Comparison of ENCODE assay signal across 19 cellular contexts in the genomic region with DNA sequence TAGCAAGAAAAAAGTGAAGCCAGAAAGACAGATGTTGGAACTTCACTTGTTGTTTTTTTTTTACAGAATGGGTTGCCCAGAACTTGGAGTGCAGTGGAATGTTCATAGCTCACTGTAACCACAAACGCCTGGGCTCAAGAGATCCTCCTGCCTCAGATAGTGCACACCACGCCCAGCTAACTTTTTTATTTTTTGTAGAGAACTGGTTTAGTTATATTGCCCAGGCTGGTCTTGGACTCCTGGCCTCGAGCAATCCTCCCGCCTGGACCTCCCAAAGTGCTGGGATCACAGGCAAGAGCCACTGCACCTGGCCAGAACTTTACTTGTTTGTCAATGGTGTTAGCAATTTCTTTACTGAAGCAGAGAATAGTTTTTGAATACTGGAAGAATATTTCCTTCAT. TPM values are rescaled to one million over a fixed set of nuclear protein-coding genes. Genes with fewer than 3 reads are reported as not detected.
DNase-seq lines count a peak whose midpoint lies in the region; ATAC-seq and TF ChIP-seq lines count a peak whose summit lies in the region.
"Had no signal": no experiment of that assay in that cellular context is flagged by ENCODE, and none has a peak within 500 bp of the region (broad histone marks: within the 10 kb centered on the region; RNA-seq: fewer than 3 reads in every experiment).

No MANE protein-coding gene starts in this region.

- no peak for ATAC-seq in HG02571 (IDR thresholded peaks at IDR 0.05; ENCODE audit: unreplicated experiment)
- ATAC-seq: activated CD8-positive, alpha-beta T cell treated with anti-CD3 and anti-CD28 coated beads, Interleukin-2, amount 10 ng/mL, durations not matched to agents 7 days and 5 days; activated T-helper 17 cell treated with anti-CD3 and anti-CD28 coated beads, Interleukin-2, amount 50 U/mL, for 72 hours; left ventricle myocardium superior; PC-3 had no signal

- no peak overlapping the region for H3K4me3 ChIP-seq in sigmoid colon
- H3K4me3 ChIP-seq: BLaER1 treated with 17β-estradiol and CSF1 and Interleukin-3, amounts not matched to agents 10 nM and 100 nM had no signal

- no peaks in the 10 kb centered on the region for H3K36me3 ChIP-seq in sigmoid colon
- H3K36me3 ChIP-seq: BLaER1 treated with 17β-estradiol and CSF1 and Interleukin-3, amounts not matched to agents 10 nM and 100 nM; WERI-Rb-1 had no signal

- intact Hi-C loops in sigmoid colon (cut with DNase I): no loop called here

- H3K27me3 ChIP-seq in sigmoid colon: no peaks in the 10 kb centered on the region
- H3K27me3 ChIP-seq: BLaER1 treated with 17β-estradiol and CSF1 and Interleukin-3, amounts not matched to agents 10 nM and 100 nM had no signal

- peak; percentile 72 for DNase-seq in EH (ENCODE audit: low read depth)
- peak; percentile 43 for DNase-seq in SW480 (ENCODE audit: low spot score)
- peak; percentile 85 for DNase-seq in fibroblast of peridontal ligament (ENCODE audit: extremely low read depth)
- DNase-seq in sigmoid colon: peak; percentile 3
- DNase-seq in KG1 (lab: John Stamatoyannopoulos, UW): no peak
- DNase-seq in UCSD-AML1 (lab: John Stamatoyannopoulos, UW; ENCODE audit: unreplicated experiment): no peak
- DNase-seq in 8988T: no peak
- DNase-seq: activated CD8-positive, alpha-beta T cell treated with anti-CD3 and anti-CD28 coated beads, Interleukin-2, amount 10 ng/mL, durations not matched to agents 7 days and 5 days; dermis blood vessel endothelial cell; DMS53; left ventricle myocardium superior; MM.1S; NCI-H1930; NCI-H524 treated with DMSO at 0.1 percent for 48 hours; PC-3; WERI-Rb-1 had no signal

- no peak for TF ChIP-seq POLR2A in sigmoid colon (IDR thresholded peaks at IDR 0.05)

- no peak overlapping the region for H3K27ac ChIP-seq in sigmoid colon
- H3K27ac ChIP-seq: BLaER1 treated with 17β-estradiol and CSF1 and Interleukin-3, amounts not matched to agents 10 nM and 100 nM; WERI-Rb-1 had no signal

- H3K9me3 ChIP-seq in sigmoid colon: no peaks in the 10 kb centered on the region
- H3K9me3 ChIP-seq: BLaER1 treated with 17β-estradiol and CSF1 and Interleukin-3, amounts not matched to agents 10 nM and 100 nM had no signal

- no peak for TF ChIP-seq EP300 in sigmoid colon (IDR thresholded peaks at IDR 0.05)

- WGBS in sigmoid colon, 2 donors: 35 to 54% methylated on average over 4 of the region's 4 CpGs

- no peak for TF ChIP-seq CTCF in sigmoid colon (IDR thresholded peaks at IDR 0.05)

- H3K4me1 ChIP-seq in sigmoid colon: no peaks in the 10 kb centered on the region

RNA-seq across cellular contexts. Expression of a gene that starts 11.9 kb away (rescaled TPM):
- 1 to 10 TPM; 1.1 to 1.4 (median 1.2) TPM for total RNA-seq in sigmoid colon
- polyA plus RNA-seq in sigmoid colon: 1 to 10 TPM; 1.1 to 1.2 (median 1.2) TPM
- total RNA-seq: PC-3 had no signal

RNA-seq across cellular contexts. Expression of a gene that starts 58.4 kb away (rescaled TPM):
- total RNA-seq in sigmoid colon: 1 to 10 TPM; 5.4 to 7.8 (median 7.3) TPM
- polyA plus RNA-seq in sigmoid colon: 100 to 1,000 TPM in 1 of 3 donors, 10 to 100 TPM in 2; 44.2 to 102 (median 46.8) TPM

Comparison
In these comparisons a context has a peak if more than half of its experiments do, and no peak if none do; other contexts are left out.
1. DNase-seq: peak in EH (single experiment), SW480 (single experiment), fibroblast of peridontal ligament (single experiment) and sigmoid colon (single experiment); none in KG1 (single experiment), UCSD-AML1 (single experiment) and 8988T (single experiment).